In genomic region chr5:54844905-54845566, GRCh38 we compare ENCODE assay signal across 8 cellular contexts.
A peak's percentile ranks its signal among the peaks of the same experiment; 100 is the strongest.
DNase-seq lines count a peak whose midpoint lies in the region; ATAC-seq and TF ChIP-seq lines count a peak whose summit lies in the region.

No MANE protein-coding gene starts in this region.

- no peak overlapping the region for H3K23ac ChIP-seq in mesenchymal stem cell (ENCODE audit: low read length in 2 of 2)

- no peak overlapping the region for H2AK5ac ChIP-seq in mesenchymal stem cell (ENCODE audit: low read length, severe bottlenecking)

- H3K9ac ChIP-seq in mesenchymal stem cell (ENCODE audit: low read length), result peak overlapping the region; percentile 72

- H2BK15ac ChIP-seq in mesenchymal stem cell (ENCODE audit: low read depth, poor library complexity, severe bottlenecking), result no peak overlapping the region

- DNase-seq in Right ventricle myocardium superior, result no peak
- no peak for DNase-seq in left cardiac atrium
- DNase-seq in NCI-H82 treated with DMSO at 0.1 percent for 48 hours (lab: John Stamatoyannopoulos, UW; ENCODE audit: unreplicated experiment), result peak; percentile 13
- peak; percentile 64 for DNase-seq in mesenchymal stem cell
- no peak for DNase-seq in upper lobe of left lung

- intact Hi-C loops in Right ventricle myocardium superior (cut with DNase I), result loop anchor here (2.0 kb wide), 1 partner anchor 328 kb away; the partner anchor contains the start of gene SNX18
- intact Hi-C loops in left cardiac atrium (cut with DNase I), result loop anchor here (1.0 to 5.0 kb wide), 2 partner anchors 328 kb away; partner anchors contain the start of gene SNX18 (in 2 of the 2)

- H3K27me3 ChIP-seq in mesenchymal stem cell (ENCODE audit: control insufficient read depth in 1 of 2, insufficient read depth in 1 of 2, low read length in 2 of 2), result peaks cover 0 to 5% of the 10 kb centered on the region in 2 experiments
- H3K27me3 ChIP-seq in upper lobe of left lung, result no peaks in the 10 kb centered on the region

- H3K9me3 ChIP-seq in mesenchymal stem cell (ENCODE audit: control insufficient read depth, low read length), result no peaks in the 10 kb centered on the region
- H3K9me3 ChIP-seq in upper lobe of left lung, result no peaks in the 10 kb centered on the region

- no peak overlapping the region for H4K91ac ChIP-seq in mesenchymal stem cell (ENCODE audit: low read length)

- H3K36me3 ChIP-seq in mesenchymal stem cell (ENCODE audit: control insufficient read depth in 1 of 2, insufficient read depth in 2 of 2, low read depth in 1 of 2, low read length in 2 of 2), result no peaks in the 10 kb centered on the region
- H3K36me3 ChIP-seq in upper lobe of left lung, result no peaks in the 10 kb centered on the region

- H3K14ac ChIP-seq in mesenchymal stem cell (ENCODE audit: low read length in 2 of 2), result no peak overlapping the region

- no peak overlapping the region for H2BK5ac ChIP-seq in mesenchymal stem cell (ENCODE audit: low read depth, low read length, poor library complexity, severe bottlenecking)

- TF ChIP-seq POLR2A in upper lobe of left lung (IDR thresholded peaks at IDR 0.05), result no peak

- H3K4me3 ChIP-seq in mesenchymal stem cell (ENCODE audit: insufficient read depth in 1 of 2, low read depth in 1 of 2, low read length in 2 of 2), result peak overlapping the region in 1 of 2 experiments; percentile 21
- H3K4me3 ChIP-seq in upper lobe of left lung, result peak overlapping the region in 1 of 4 donors; percentile 30

- peak overlapping the region; percentile 43 for H3K27ac ChIP-seq in cingulate gyrus (ENCODE audit: low read depth, low read length)
- no peak overlapping the region for H3K27ac ChIP-seq in mesenchymal stem cell (ENCODE audit: low read length, poor library complexity, severe bottlenecking)
- H3K27ac ChIP-seq in upper lobe of left lung, result peak overlapping the region in 1 of 4 donors; percentile 31

- no peak overlapping the region for H3K4ac ChIP-seq in mesenchymal stem cell (ENCODE audit: low read depth in 1 of 2, low read length in 2 of 2)

- peak overlapping the region in 1 of 2 experiments; percentile 64 for H2BK12ac ChIP-seq in mesenchymal stem cell (ENCODE audit: low read length in 2 of 2)

- peak overlapping the region; percentile 51 for H4K8ac ChIP-seq in mesenchymal stem cell (ENCODE audit: low read length)

- 37% methylated on average over 6 of the region's 6 CpGs for WGBS in mesenchymal stem cell
- WGBS in upper lobe of left lung, 2 donors, result 49 to 50% methylated on average over 6 of the region's 6 CpGs

- TF ChIP-seq CTCF in upper lobe of left lung (IDR thresholded peaks at IDR 0.05), result peak; percentile 54 to 80 (median 59)

- H3K4me1 ChIP-seq in mesenchymal stem cell (ENCODE audit: control insufficient read depth, insufficient read depth, low read depth, low read length) (peaks cover 1% of the 10 kb centered on the region), upper lobe of left lung (peaks cover 0 to 6% (median 2%) of the 10 kb centered on the region in 4 donors)

- H3K4me2 ChIP-seq in mesenchymal stem cell (ENCODE audit: low read length, poor library complexity, severe bottlenecking), result peak overlapping the region; percentile 45

- no peak overlapping the region for H2BK120ac ChIP-seq in mesenchymal stem cell (ENCODE audit: low read depth, low read length)

- ATAC-seq in Right ventricle myocardium superior (ENCODE audit: poor library complexity), result peak; percentile 74
- ATAC-seq in left cardiac atrium, result no peak
- ATAC-seq in upper lobe of left lung (ENCODE audit: low FRiP score in 2 of 2), result peak in 1 of 2 donors; percentile 61
- ATAC-seq in HG03196 (IDR thresholded peaks at IDR 0.05; ENCODE audit: unreplicated experiment), result no peak
- no peak for ATAC-seq in HG02973 (IDR thresholded peaks at IDR 0.05; ENCODE audit: unreplicated experiment)

- TF ChIP-seq EP300 in upper lobe of left lung (IDR thresholded peaks at IDR 0.05), result no peak

- H3K18ac ChIP-seq in mesenchymal stem cell (ENCODE audit: low read depth in 1 of 2, low read length in 2 of 2), result peak overlapping the region in 1 of 2 experiments; percentile 16

- H2AFZ ChIP-seq in mesenchymal stem cell (ENCODE audit: low read depth, low read length), result no peak overlapping the region

- no peaks in the 10 kb centered on the region for H3K79me1 ChIP-seq in mesenchymal stem cell (replicated peaks; ENCODE audit: low read length, poor library complexity, severe bottlenecking)

Comparison
In these comparisons a context has a peak if more than half of its experiments do, and no peak if none do; other contexts are left out.
1. DNase-seq: peak in NCI-H82 treated with DMSO at 0.1 percent for 48 hours (single experiment) and mesenchymal stem cell (single experiment); none in Right ventricle myocardium superior (single experiment), left cardiac atrium (single experiment) and upper lobe of left lung (0 of 2).